2 cellular contexts compared by ENCODE assay signal in genomic region chr15:75920079-75920478, GRCh38.
TF ChIP-seq lines count a peak whose summit lies in the region.

No MANE protein-coding gene starts in this region.

TF ChIP-seq in GM12878, 131 proteins besides CTCF, POLR2A, EP300 and RAD21:
- TF ChIP-seq SKIL (IDR thresholded peaks at IDR 0.05; ENCODE audit: low read depth, poor library complexity, severe bottlenecking), result no peak
- no peak for TF ChIP-seq STAT1 (conservative IDR thresholded peaks at IDR 0.05)
- TF ChIP-seq HDGF (IDR thresholded peaks at IDR 0.05), result no peak
- TF ChIP-seq FOS (IDR thresholded peaks at IDR 0.05; ENCODE audit: borderline replicate concordance, extremely low read depth, insufficient read length), result no peak
- TF ChIP-seq ZNF217 (IDR thresholded peaks at IDR 0.05), result no peak
- TF ChIP-seq SMARCA5 (IDR thresholded peaks at IDR 0.05), result no peak
- TF ChIP-seq NKRF (conservative IDR thresholded peaks at IDR 0.05), result no peak
TF ChIP-seq in GM12878: peak in this region for 0.

TF ChIP-seq in HepG2, 621 proteins besides CTCF, POLR2A, EP300 and RAD21:
- TF ChIP-seq ZNF234 (CRISPR knock-in tag; conservative IDR thresholded peaks at IDR 0.05) (no peak), ZNF556 (CRISPR knock-in tag; IDR thresholded peaks at IDR 0.05; ENCODE audit: borderline replicate concordance) (no peak)
TF ChIP-seq in HepG2: peak in this region for 0.
